ENCODE assay signal across 14 cellular contexts in the genomic region with DNA sequence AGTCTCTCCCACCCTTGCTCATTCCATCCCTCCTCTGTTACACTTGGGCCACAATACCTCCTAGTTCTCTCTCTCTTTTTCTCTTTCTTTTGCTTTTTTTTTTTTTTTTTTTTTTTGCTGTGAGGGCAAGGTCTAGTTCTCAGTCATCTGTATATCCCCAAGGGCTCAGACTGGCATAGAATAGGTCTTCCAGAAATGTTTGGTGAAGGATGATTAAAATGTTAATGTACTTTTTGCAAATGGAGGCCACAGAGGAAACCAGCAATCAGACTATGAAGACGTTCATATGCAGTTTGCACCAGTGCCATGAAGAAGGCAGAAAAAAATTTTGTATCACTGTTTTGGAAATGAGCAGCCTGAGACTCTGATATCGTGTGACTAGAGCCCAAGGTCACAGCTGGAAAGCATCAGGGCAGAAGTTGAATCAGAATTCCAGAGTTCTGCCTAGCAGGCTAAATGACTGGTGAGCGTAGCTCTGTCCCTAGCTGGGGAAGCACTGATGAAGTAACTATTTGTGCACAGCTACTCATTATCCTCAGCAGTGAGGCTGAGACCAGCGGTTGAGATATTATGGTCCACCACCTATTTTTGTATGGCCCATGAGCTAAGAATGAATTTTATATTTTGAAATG.
DNase-seq lines count a peak whose midpoint lies in the region; ATAC-seq and TF ChIP-seq lines count a peak whose summit lies in the region.
"Had no signal": no experiment of that assay in that cellular context is flagged by ENCODE, and none has a peak within 500 bp of the region (broad histone marks: within the 10 kb centered on the region; RNA-seq: fewer than 3 reads in every experiment).

No MANE protein-coding gene starts in this region.

- H3K27me3 ChIP-seq in GM23248 (replicated peaks; ENCODE audit: insufficient read depth) = no peaks in the 10 kb centered on the region
- H3K27me3 ChIP-seq in hepatocyte = no peaks in the 10 kb centered on the region
- H3K27me3 ChIP-seq in smooth muscle cell (ENCODE audit: low read depth) = no peaks in the 10 kb centered on the region
- H3K27me3 ChIP-seq in BE2C = no peaks in the 10 kb centered on the region
- H3K27me3 ChIP-seq: Peyer's patch had no signal

- H4K20me1 ChIP-seq in GM23248 (ENCODE audit: insufficient read depth) = no peaks in the 10 kb centered on the region
- no peaks in the 10 kb centered on the region for H4K20me1 ChIP-seq in hepatocyte (ENCODE audit: insufficient read depth, poor library complexity, severe bottlenecking)
- no peaks in the 10 kb centered on the region for H4K20me1 ChIP-seq in smooth muscle cell (ENCODE audit: low read depth)

- H3K36me3 ChIP-seq in GM23248 (ENCODE audit: low read depth) (peaks cover 15% of the 10 kb centered on the region), hepatocyte (replicated peaks; ENCODE audit: insufficient read depth, low read depth) (no peaks in the 10 kb centered on the region), smooth muscle cell (ENCODE audit: low read depth) (no peaks in the 10 kb centered on the region), BE2C (no peaks in the 10 kb centered on the region)

- H2AFZ ChIP-seq in GM23248 (no peak overlapping the region), hepatocyte (no peak overlapping the region), smooth muscle cell (ENCODE audit: low read depth) (no peak overlapping the region)

- H3K79me2 ChIP-seq in GM23248 (ENCODE audit: insufficient read depth) (no peaks in the 10 kb centered on the region), hepatocyte (no peaks in the 10 kb centered on the region), smooth muscle cell (ENCODE audit: low read depth) (no peaks in the 10 kb centered on the region)

- peak overlapping the region; percentile 57 for H3K4me3 ChIP-seq in GM23248
- H3K4me3 ChIP-seq in hepatocyte = no peak overlapping the region
- H3K4me3 ChIP-seq in smooth muscle cell = no peak overlapping the region
- H3K4me3 ChIP-seq in BE2C (ENCODE audit: low read depth, low read length) = no peak overlapping the region
- H3K4me3 ChIP-seq: Peyer's patch had no signal

- H3K27me3 Mint-ChIP-seq in activated naive CD4-positive, alpha-beta T cell treated with anti-CD3 and anti-CD28 coated beads, Interleukin-2, amount 10 ng/mL, durations not matched to agents 7 days and 5 days = no peaks in the 10 kb centered on the region
- H3K27me3 Mint-ChIP-seq: activated B cell treated with CpG ODN at 0.5 μM for 24 hours, naive B cell had no signal

- peaks cover 62% of the 10 kb centered on the region for H3K4me1 ChIP-seq in GM23248 (ENCODE audit: insufficient read depth)
- peaks cover 10% of the 10 kb centered on the region for H3K4me1 ChIP-seq in hepatocyte (ENCODE audit: insufficient read depth)
- peaks cover 19% of the 10 kb centered on the region for H3K4me1 ChIP-seq in smooth muscle cell (ENCODE audit: low read depth)
- no peaks in the 10 kb centered on the region for H3K4me1 ChIP-seq in BE2C

- in situ Hi-C loops in GM23248 (cut with MboI) = no loop called here

- peaks cover 43% of the 10 kb centered on the region for H3K4me1 Mint-ChIP-seq in activated naive CD4-positive, alpha-beta T cell treated with anti-CD3 and anti-CD28 coated beads, Interleukin-2, amount 10 ng/mL, durations not matched to agents 7 days and 5 days
- H3K4me1 Mint-ChIP-seq: activated B cell treated with CpG ODN at 0.5 μM for 24 hours, naive B cell had no signal

- H3K9me3 Mint-ChIP-seq in activated naive CD4-positive, alpha-beta T cell treated with anti-CD3 and anti-CD28 coated beads, Interleukin-2, amount 10 ng/mL, durations not matched to agents 7 days and 5 days = no peaks in the 10 kb centered on the region
- H3K9me3 Mint-ChIP-seq: activated B cell treated with CpG ODN at 0.5 μM for 24 hours, naive B cell had no signal

- H3K27ac ChIP-seq in GM23248 (peak overlapping the region; percentile 100), hepatocyte (peak overlapping the region; percentile 17), smooth muscle cell (ENCODE audit: low read depth) (peak overlapping the region; percentile 92)

- H3K9me2 ChIP-seq in GM23248 (ENCODE audit: insufficient read depth) = no peaks in the 10 kb centered on the region
- H3K9me2 ChIP-seq in hepatocyte (replicated peaks; ENCODE audit: insufficient read depth) = no peaks in the 10 kb centered on the region

- peak overlapping the region; percentile 91 for H3K9ac ChIP-seq in GM23248
- peak overlapping the region; percentile 50 for H3K9ac ChIP-seq in smooth muscle cell (ENCODE audit: low read depth)

- H3K27ac Mint-ChIP-seq in activated naive CD4-positive, alpha-beta T cell treated with anti-CD3 and anti-CD28 coated beads, Interleukin-2, amount 10 ng/mL, durations not matched to agents 7 days and 5 days = no peak overlapping the region
- H3K27ac Mint-ChIP-seq: activated B cell treated with CpG ODN at 0.5 μM for 24 hours had no signal

- 0% methylated on average over 4 of the region's 4 CpGs for WGBS in GM23248 (ENCODE audit: low coverage in 1 of 2, low lambda C conversion rate in 2 of 2, missing lambda C conversion rate in 2 of 2), 2 experiments
- WGBS in hepatocyte (ENCODE audit: low lambda C conversion rate, missing lambda C conversion rate) = 64% methylated on average over 4 of the region's 4 CpGs
- 14% methylated on average over 4 of the region's 4 CpGs for WGBS in smooth muscle cell (ENCODE audit: low lambda C conversion rate)

- CTCF ChIA-PET in activated naive CD4-positive, alpha-beta T cell treated with anti-CD3 and anti-CD28 coated beads, Interleukin-2, amount 10 ng/mL, durations not matched to agents 7 days and 5 days (lab: Charles Lee) = no interaction called here

- no peak for ATAC-seq in HG02973 (IDR thresholded peaks at IDR 0.05; ENCODE audit: unreplicated experiment)
- no peak for ATAC-seq in GM18858 (IDR thresholded peaks at IDR 0.05; ENCODE audit: unreplicated experiment)
- ATAC-seq: esophagus mucosa had no signal

- no peak overlapping the region for H3K4me3 Mint-ChIP-seq in activated naive CD4-positive, alpha-beta T cell treated with anti-CD3 and anti-CD28 coated beads, Interleukin-2, amount 10 ng/mL, durations not matched to agents 7 days and 5 days
- H3K4me3 Mint-ChIP-seq: activated B cell treated with CpG ODN at 0.5 μM for 24 hours; activated naive CD8-positive, alpha-beta T cell treated with anti-CD3 and anti-CD28 coated beads, Interleukin-2, amount 10 ng/mL, durations not matched to agents 7 days and 5 days; naive B cell had no signal

- DNase-seq in GM23248 = peak; percentile 97
- DNase-seq in amniotic stem cell (lab: John Stamatoyannopoulos, UW) = peak; percentile 76
- DNase-seq in hepatocyte (ENCODE audit: low spot score) = no peak
- no peak for DNase-seq in smooth muscle cell (lab: John Stamatoyannopoulos, UW; ENCODE audit: unreplicated experiment)
- no peak for DNase-seq in activated naive CD4-positive, alpha-beta T cell treated with anti-CD3 and anti-CD28 coated beads, Interleukin-2, amount 10 ng/mL, durations not matched to agents 7 days and 5 days
- no peak for DNase-seq in BE2C
- DNase-seq: activated B cell treated with CpG ODN at 0.5 μM for 24 hours; activated naive CD8-positive, alpha-beta T cell treated with anti-CD3 and anti-CD28 coated beads, Interleukin-2, amount 10 ng/mL, durations not matched to agents 7 days and 5 days; naive B cell; NCI-H1930; Peyer's patch had no signal

- H3F3A ChIP-seq in GM23248 (ENCODE audit: insufficient read depth) (peaks cover 56% of the 10 kb centered on the region), smooth muscle cell (ENCODE audit: low read depth) (peaks cover 14% of the 10 kb centered on the region)

- peak overlapping the region; percentile 78 for H3K4me2 ChIP-seq in GM23248 (ENCODE audit: unreplicated experiment)
- H3K4me2 ChIP-seq in hepatocyte = no peak overlapping the region
- peak overlapping the region; percentile 65 for H3K4me2 ChIP-seq in smooth muscle cell

- peaks cover 58% of the 10 kb centered on the region for H3K36me3 Mint-ChIP-seq in activated naive CD4-positive, alpha-beta T cell treated with anti-CD3 and anti-CD28 coated beads, Interleukin-2, amount 10 ng/mL, durations not matched to agents 7 days and 5 days
- H3K36me3 Mint-ChIP-seq: naive B cell had no signal

- no peak for TF ChIP-seq CTCF in hepatocyte (IDR thresholded peaks at IDR 0.05; ENCODE audit: poor library complexity)
- no peak for TF ChIP-seq CTCF in smooth muscle cell (IDR thresholded peaks at IDR 0.05; ENCODE audit: borderline replicate concordance, insufficient read depth, poor library complexity, severe bottlenecking)
- no peak for TF ChIP-seq CTCF in BE2C (IDR thresholded peaks at IDR 0.05; ENCODE audit: low read depth, low read length)

- H3K9me3 ChIP-seq in GM23248 (ENCODE audit: low read depth) = no peaks in the 10 kb centered on the region
- H3K9me3 ChIP-seq in hepatocyte (ENCODE audit: low read depth) = no peaks in the 10 kb centered on the region
- no peaks in the 10 kb centered on the region for H3K9me3 ChIP-seq in smooth muscle cell (replicated peaks; ENCODE audit: low read depth)
- H3K9me3 ChIP-seq in BE2C = no peaks in the 10 kb centered on the region
- H3K9me3 ChIP-seq: Peyer's patch had no signal

Comparison
In these comparisons a context has a peak if more than half of its experiments do, and no peak if none do; other contexts are left out.
1. DNase-seq: peak in GM23248 (single experiment) and amniotic stem cell (single experiment); none in hepatocyte (single experiment), smooth muscle cell (single experiment), activated naive CD4-positive, alpha-beta T cell treated with anti-CD3 and anti-CD28 coated beads, Interleukin-2, amount 10 ng/mL, durations not matched to agents 7 days and 5 days (single experiment) and BE2C (single experiment).
2. H3K27ac ChIP-seq: peak in every context shown above with its lines; median percentile 100 in GM23248; 92 in smooth muscle cell; 17 in hepatocyte.